In genomic region chr19:36222503-36222902, GRCh38 we compare ENCODE assay signal across 33 cellular contexts.
"Had no signal": no experiment of that assay in that cellular context is flagged by ENCODE, and none has a peak within 500 bp of the region (broad histone marks: within the 10 kb centered on the region; RNA-seq: fewer than 3 reads in every experiment).

No MANE protein-coding gene starts in this region.

- H3K4me3 Mint-ChIP-seq: activated CD4-positive, alpha-beta memory T cell treated with anti-CD3 and anti-CD28 coated beads for 36 hours; activated T-cell treated with anti-CD3 and anti-CD28 coated beads, Interleukin-2, amount 50 U/mL, for 72 hours; activated T-helper 17 cell treated with anti-CD3 and anti-CD28 coated beads, Interleukin-2, amount 50 U/mL, for 72 hours; T-helper 1 cell treated with Interleukin-12 subunit alpha and Interleukin-12 subunit beta and Interleukin-4 antibody, amounts not matched to agents 30 μg/mL and 1 μg/mL, for 36 hours; T-helper 2 cell treated with Interferon-gamma antibody and Interleukin-4, amounts not matched to agents 5 μg/mL and 100 μg/mL, for 36 hours had no signal

- H3K27me3 ChIP-seq: adrenal gland, brain microvascular endothelial cell, MG63, Peyer's patch, SJSA1 had no signal

- H3K9me3 Mint-ChIP-seq: IgD-negative memory B cell had no signal

- ATAC-seq: activated CD4-positive, CD25-positive, alpha-beta regulatory T cell treated with anti-CD3 and anti-CD28 coated beads, Interleukin-2, amount 50 U/mL, for 24 hours; activated naive CD4-positive, alpha-beta T cell treated with anti-CD3 and anti-CD28 coated beads, Interleukin-2, amount 50 U/mL, for 72 hours; activated T-cell treated with anti-CD3 and anti-CD28 coated beads, Interleukin-2, amount 50 U/mL, for 72 hours; activated T-helper 17 cell treated with anti-CD3 and anti-CD28 coated beads, Interleukin-2, amount 50 U/mL, for 72 hours had no signal

- DNase-seq: activated CD4-positive, alpha-beta memory T cell treated with anti-CD3 and anti-CD28 coated beads for 36 hours; activated CD4-positive, alpha-beta T cell treated with anti-CD3 and anti-CD28 coated beads for 4 hours; activated CD4-positive, alpha-beta T cell treated with anti-CD3 and anti-CD28 coated beads, Interleukin-2, amount 50 U/mL, for 1 hour; activated CD8-positive, alpha-beta memory T cell treated with anti-CD3 and anti-CD28 coated beads, Interleukin-2, amount 50 U/mL, for 4 hours; activated effector memory CD4-positive, alpha-beta T cell treated with anti-CD3 and anti-CD28 coated beads, Interleukin-2, amount 50 U/mL, for 16 hours; activated naive CD4-positive, alpha-beta T cell; activated T-cell treated with anti-CD3 and anti-CD28 coated beads, Interleukin-2, amount 50 U/mL, for 1 hour; activated T-cell treated with anti-CD3 and anti-CD28 coated beads, Interleukin-2, amount 50 U/mL, for 72 hours; anterior cingulate cortex; brain microvascular endothelial cell; central memory CD4-positive, alpha-beta T cell; Karpas-422; KBM-7; MG63; NCI-H1048; NCI-H1105 treated with DMSO at 0.1 percent for 48 hours; NCI-H1436; NCI-H1694; NCI-H2029; NCI-H345; NCI-H524 treated with DMSO at 0.1 percent for 48 hours; Peyer's patch; RPMI8226; SHP77 treated with DMSO at 0.1 percent for 48 hours; SK-N-SH had no signal

- H3K4me2 ChIP-seq: SK-N-SH had no signal

- H3K4me3 ChIP-seq: adrenal gland, MG63, Peyer's patch, SJSA1 had no signal

- H3K27me3 Mint-ChIP-seq: activated CD4-positive, alpha-beta memory T cell treated with anti-CD3 and anti-CD28 coated beads for 36 hours; activated T-helper 17 cell treated with anti-CD3 and anti-CD28 coated beads, Interleukin-2, amount 50 U/mL, for 72 hours; IgD-negative memory B cell had no signal

- H3K9ac ChIP-seq: SK-N-SH had no signal

- H3K27ac Mint-ChIP-seq: activated CD4-positive, alpha-beta memory T cell treated with anti-CD3 and anti-CD28 coated beads for 36 hours; activated T-cell treated with anti-CD3 and anti-CD28 coated beads, Interleukin-2, amount 50 U/mL, for 72 hours; activated T-helper 17 cell treated with anti-CD3 and anti-CD28 coated beads, Interleukin-2, amount 50 U/mL, for 72 hours; T-helper 1 cell treated with Interleukin-12 subunit alpha and Interleukin-12 subunit beta and Interleukin-4 antibody, amounts not matched to agents 30 μg/mL and 1 μg/mL, for 36 hours; T-helper 2 cell treated with Interferon-gamma antibody and Interleukin-4, amounts not matched to agents 5 μg/mL and 100 μg/mL, for 36 hours had no signal

- H3K27ac ChIP-seq: adrenal gland, brain microvascular endothelial cell, Peyer's patch, SJSA1 had no signal

- H3K9me3 ChIP-seq: adrenal gland, SJSA1, SK-N-SH had no signal
